ENCODE assay signal across 15 cellular contexts in the genomic region with DNA sequence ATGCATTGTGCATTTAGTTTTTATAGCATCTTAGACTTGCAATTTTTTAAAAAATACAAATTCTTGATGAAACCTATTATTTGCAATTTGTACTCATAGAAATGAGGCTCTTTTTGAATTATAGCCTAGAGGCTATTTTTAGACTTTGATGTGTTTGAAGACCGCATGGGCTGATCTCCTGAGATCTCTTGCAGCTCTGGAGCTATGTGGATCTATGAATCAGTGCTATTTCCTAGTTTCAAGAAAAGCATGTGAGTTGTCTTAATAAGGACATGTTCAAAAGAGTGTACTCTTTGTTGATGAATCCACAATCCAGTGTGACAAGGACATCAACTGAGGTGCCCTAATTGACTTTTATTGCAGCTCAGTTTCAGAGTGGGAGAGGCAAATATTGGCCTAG.
DNase-seq lines count a peak whose midpoint lies in the region; FAIRE-seq and TF ChIP-seq lines count a peak whose summit lies in the region.
"Had no signal": no experiment of that assay in that cellular context is flagged by ENCODE, and none has a peak within 500 bp of the region (broad histone marks: within the 10 kb centered on the region; RNA-seq: fewer than 3 reads in every experiment).

No MANE protein-coding gene starts in this region.

- H3K27ac ChIP-seq in ACC112 (ENCODE audit: low read depth, low read length) = no peak overlapping the region
- H3K27ac ChIP-seq: HL-60 had no signal

- H3K4me1 ChIP-seq in ACC112 (ENCODE audit: control insufficient read depth, insufficient read depth, low read length, unreplicated experiment) = peaks cover 14% of the 10 kb centered on the region

- DNase-seq in HCEC 1CT (peak; percentile 68), fibroblast of villous mesenchyme (ENCODE audit: low read depth) (peak; percentile 2), stromal cell of bone marrow (ENCODE audit: low read depth) (peak; percentile 26), NCI-H345 (lab: John Stamatoyannopoulos, UW) (no peak), D721Med (ENCODE audit: insufficient read length, low spot score) (no peak), SIG-M5 (lab: John Stamatoyannopoulos, UW) (no peak)
- DNase-seq: 8988T; CD8-positive, alpha-beta memory T cell; COR-L47; DMS79; GF-D8; HFFc6 had no signal

- no peak for FAIRE-seq in D721Med (lab: Jason Lieb, UNC)

- no peaks in the 10 kb centered on the region for H3K79me2 ChIP-seq in ACC112 (ENCODE audit: control insufficient read depth, insufficient read depth, low read length, unreplicated experiment)

- no peak for TF ChIP-seq CTCF in fibroblast of villous mesenchyme (IDR thresholded peaks at IDR 0.05; ENCODE audit: insufficient read depth, low read depth, low read length)
- no peak for TF ChIP-seq CTCF in D721Med (IDR thresholded peaks at IDR 0.05; ENCODE audit: insufficient read depth, missing control alignments)

- no peaks in the 10 kb centered on the region for H3K27me3 ChIP-seq in ACC112 (ENCODE audit: insufficient read depth, low read length)
- H3K27me3 ChIP-seq: BLaER1 treated with 17β-estradiol and CSF1 and Interleukin-3, amounts not matched to agents 10 nM and 100 nM had no signal

- H3K4me3 ChIP-seq in ACC112 (ENCODE audit: low read depth, low read length) = peak overlapping the region; percentile 17; the same call in 1 of the 2 replicates
- no peak overlapping the region for H3K4me3 ChIP-seq in fibroblast of villous mesenchyme (ENCODE audit: low read depth, low read length)
- H3K4me3 ChIP-seq: BLaER1 treated with 17β-estradiol and CSF1 and Interleukin-3, amounts not matched to agents 10 nM and 100 nM had no signal

- no peaks in the 10 kb centered on the region for H3K36me3 ChIP-seq in ACC112 (ENCODE audit: insufficient read depth, low read length)
- H3K36me3 ChIP-seq: BLaER1 treated with 17β-estradiol and CSF1 and Interleukin-3, amounts not matched to agents 10 nM and 100 nM had no signal

- H2AFZ ChIP-seq in ACC112 (ENCODE audit: low read length, unreplicated experiment) = peak overlapping the region; percentile 52

Comparison
In these comparisons a context has a peak if more than half of its experiments do, and no peak if none do; other contexts are left out.
1. DNase-seq: peak in HCEC 1CT (single experiment), fibroblast of villous mesenchyme (single experiment) and stromal cell of bone marrow (single experiment); none in NCI-H345 (single experiment), D721Med (single experiment) and SIG-M5 (single experiment).